Comparison of ENCODE assay signal across 1 cellular context in the genomic region with DNA sequence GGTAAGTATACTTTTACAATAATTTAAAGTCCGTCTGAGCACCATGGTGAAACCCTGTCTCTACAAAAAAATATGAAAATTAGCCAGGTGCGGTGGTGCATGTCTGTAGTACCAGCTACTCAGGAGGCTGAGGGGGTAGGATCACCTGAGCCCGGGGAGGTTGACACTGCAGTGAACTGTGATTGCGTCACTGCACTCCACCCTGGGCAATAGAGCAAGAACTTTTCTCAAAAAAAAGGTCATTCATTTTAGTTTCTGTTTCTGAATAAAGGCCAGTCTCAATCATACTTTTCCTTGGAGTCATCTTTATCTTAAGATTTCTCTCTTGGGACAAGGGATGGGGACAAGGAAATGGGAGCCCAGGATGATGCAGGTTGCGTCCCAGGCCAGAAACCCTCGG.
A peak's percentile ranks its signal among the peaks of the same experiment; 100 is the strongest.
TF ChIP-seq lines count a peak whose summit lies in the region.

No MANE protein-coding gene starts in this region.

TF ChIP-seq in IMR-90, 13 proteins besides CTCF, POLR2A, EP300 and RAD21:
- TF ChIP-seq, protein P1, sequence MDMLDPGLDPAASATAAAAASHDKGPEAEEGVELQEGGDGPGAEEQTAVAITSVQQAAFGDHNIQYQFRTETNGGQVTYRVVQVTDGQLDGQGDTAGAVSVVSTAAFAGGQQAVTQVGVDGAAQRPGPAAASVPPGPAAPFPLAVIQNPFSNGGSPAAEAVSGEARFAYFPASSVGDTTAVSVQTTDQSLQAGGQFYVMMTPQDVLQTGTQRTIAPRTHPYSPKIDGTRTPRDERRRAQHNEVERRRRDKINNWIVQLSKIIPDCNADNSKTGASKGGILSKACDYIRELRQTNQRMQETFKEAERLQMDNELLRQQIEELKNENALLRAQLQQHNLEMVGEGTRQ (IDR thresholded peaks at IDR 0.05; ENCODE audit: low read depth, low read length): no peak
- TF ChIP-seq CEBPB (IDR thresholded peaks at IDR 0.05; ENCODE audit: low read depth, low read length) (peak; percentile 84), SMC3 (IDR thresholded peaks at IDR 0.05; ENCODE audit: low read depth, low read length) (no peak), NFE2L2 (IDR thresholded peaks at IDR 0.05; ENCODE audit: low read depth, low read length) (no peak), BHLHE40 (IDR thresholded peaks at IDR 0.05; ENCODE audit: low read depth, low read length) (no peak)
TF ChIP-seq in IMR-90: peak in this region for 1.
